9 cellular contexts compared by ENCODE assay signal in the genomic region with DNA sequence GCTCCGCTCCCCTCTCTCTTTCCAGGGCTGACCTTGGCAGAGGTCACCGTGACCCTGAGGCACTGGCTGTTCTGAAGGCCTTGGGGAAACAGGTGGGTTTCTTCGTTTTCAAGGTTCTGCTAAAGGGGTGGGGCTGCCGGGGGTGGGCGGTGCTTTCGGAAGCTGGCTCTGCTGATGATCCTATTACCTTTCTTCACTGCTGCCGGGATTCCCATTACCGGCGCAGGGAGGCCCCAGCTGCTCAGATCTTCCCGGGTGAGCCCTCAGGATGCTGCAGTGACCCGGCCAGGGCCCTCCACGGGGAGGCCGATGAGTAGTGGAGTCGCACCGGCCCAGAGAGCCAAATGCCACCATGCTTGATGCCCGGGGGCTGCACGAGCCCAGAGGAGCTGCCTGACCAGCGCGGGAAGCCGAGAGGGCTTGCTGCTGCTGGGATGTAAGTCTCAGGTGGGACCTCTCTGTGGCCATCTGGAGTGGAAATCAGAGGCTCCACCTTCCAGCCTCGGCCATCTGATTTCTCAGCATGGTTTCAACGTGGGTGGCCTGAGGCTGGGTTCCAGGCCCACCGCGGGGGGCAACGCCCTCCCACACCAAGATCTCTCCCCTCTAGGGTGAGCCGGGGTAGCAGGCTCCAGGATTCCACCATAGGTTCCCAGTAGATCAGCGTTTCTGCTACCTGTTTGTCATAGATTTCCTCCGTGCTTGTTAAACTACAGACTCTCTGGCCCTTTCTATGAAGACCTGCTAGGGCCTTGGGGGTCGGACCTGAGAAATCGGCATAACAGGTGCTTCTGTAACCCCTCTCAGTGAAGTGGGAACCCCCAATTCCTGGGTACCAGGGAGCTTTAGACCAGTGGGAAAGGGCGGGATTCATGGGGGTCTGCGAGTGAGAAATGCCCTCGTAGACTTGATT. TPM values are rescaled to one million over a fixed set of nuclear protein-coding genes. Genes with fewer than 3 reads are reported as not detected.
DNase-seq lines count a peak whose midpoint lies in the region; ATAC-seq and TF ChIP-seq lines count a peak whose summit lies in the region.
"Had no signal": no experiment of that assay in that cellular context is flagged by ENCODE, and none has a peak within 500 bp of the region (broad histone marks: within the 10 kb centered on the region; RNA-seq: fewer than 3 reads in every experiment).

No MANE protein-coding gene starts in this region.

- H3K4me3 ChIP-seq in fibroblast of pulmonary artery (replicated peaks; ENCODE audit: low read depth, low read length) (peak overlapping the region; percentile 55), gastrocnemius medialis (peak overlapping the region in 3 of 4 donors; percentile 57 to 61 (median 57))

- H3K4me3 Mint-ChIP-seq in HFFc6: peak overlapping the region; percentile 82
- peak overlapping the region; percentile 87 for H3K4me3 Mint-ChIP-seq in T-helper 17 cell

- in situ Hi-C loops in gastrocnemius medialis (cut with MboI; ENCODE audit: low sequenced_read_pairs in 4 of 4): no loop called here

- H3K27me3 ChIP-seq in gastrocnemius medialis: peaks cover 8 to 18% (median 10%) of the 10 kb centered on the region in 3 donors
- H3K27me3 ChIP-seq: testis had no signal

- TF ChIP-seq CTCF in HFFc6 (IDR thresholded peaks at IDR 0.05) (no peak), fibroblast of pulmonary artery (IDR thresholded peaks at IDR 0.05; ENCODE audit: low read length, missing control alignments) (no peak), gastrocnemius medialis (IDR thresholded peaks at IDR 0.05 in 4 of 5, conservative IDR thresholded peaks at IDR 0.05 in 1 of 5) (no peak)

- intact Hi-C loops in gastrocnemius medialis (cut with DNase I; ENCODE audit: low total_unique reads): loop anchor here (5.0 kb wide), 1 partner anchor 113 kb away; no protein-coding TSS in a partner anchor

- H3K9me3 Mint-ChIP-seq in HFFc6: no peaks in the 10 kb centered on the region

- H3K36me3 ChIP-seq in gastrocnemius medialis: no peaks in the 10 kb centered on the region

- peaks cover 23% of the 10 kb centered on the region for H3K4me1 Mint-ChIP-seq in HFFc6 (ENCODE audit: low read depth)
- H3K4me1 Mint-ChIP-seq in T-helper 17 cell: peaks cover 24% of the 10 kb centered on the region

- ATAC-seq in T-helper 17 cell (no peak), gastrocnemius medialis (no peak), HG03378 (IDR thresholded peaks at IDR 0.05; ENCODE audit: unreplicated experiment) (no peak)

- H3K36me3 Mint-ChIP-seq in HFFc6 (ENCODE audit: low read depth) (no peaks in the 10 kb centered on the region), T-helper 17 cell (ENCODE audit: low read depth) (no peaks in the 10 kb centered on the region)

- H3K4me1 ChIP-seq in gastrocnemius medialis: peaks cover 0 to 13% of the 10 kb centered on the region in 2 donors

- H3K9me3 ChIP-seq in T-helper 17 cell (ENCODE audit: control insufficient read depth, low read length, poor library complexity, severe bottlenecking) (no peaks in the 10 kb centered on the region), gastrocnemius medialis (no peaks in the 10 kb centered on the region)
- H3K9me3 ChIP-seq: testis had no signal

- no peak for DNase-seq in HFFc6
- no peak for DNase-seq in T-helper 17 cell
- no peak for DNase-seq in fibroblast of pulmonary artery (ENCODE audit: low read depth)
- DNase-seq in gastrocnemius medialis: no peak
- no peak for DNase-seq in kidney tubule cell (ENCODE audit: low spot score)
- DNase-seq in NK-92 treated with Interleukin-12 subunit alpha and Interleukin-12 subunit beta, amount 100 ng/mL, for 24 hours (lab: John Stamatoyannopoulos, UW): no peak
- DNase-seq in NCI-H2107 treated with DMSO at 0.1 percent for 48 hours (lab: John Stamatoyannopoulos, UW; ENCODE audit: unreplicated experiment): no peak
- DNase-seq: testis had no signal

- H3K27me3 Mint-ChIP-seq in HFFc6 (ENCODE audit: insufficient read depth) (peaks cover 4% of the 10 kb centered on the region), T-helper 17 cell (no peaks in the 10 kb centered on the region)

- peak overlapping the region; percentile 83 for H3K27ac Mint-ChIP-seq in HFFc6
- peak overlapping the region; percentile 37 for H3K27ac Mint-ChIP-seq in T-helper 17 cell

- no peak for TF ChIP-seq POLR2A in gastrocnemius medialis (IDR thresholded peaks at IDR 0.05)

- no peak overlapping the region for H3K27ac ChIP-seq in gastrocnemius medialis
- H3K27ac ChIP-seq: testis had no signal

RNA-seq across cellular contexts. Expression of gene ADCY7, which starts 21.6 kb away (rescaled TPM):
- total RNA-seq in HFFc6 (2021; fragmentation: NEBNext Ultra II Directional; extraction: Animal tissue kit (Norgen Biotek cat#: 25700)): 10 to 100 TPM; 32.7 to 48.1 (median 41.9) TPM
- 100 to 1,000 TPM; 187 to 203 TPM for total RNA-seq in T-helper 17 cell
- total RNA-seq in gastrocnemius medialis: 1 to 10 TPM in 3 of 4 donors, under 1 TPM in 1; 0.90 to 7.3 (median 2.6) TPM

Comparison
In these comparisons a context has a peak if more than half of its experiments do, and no peak if none do; other contexts are left out.
1. RNA of gene ADCY7, which starts 21.6 kb away (total RNA-seq): 187 to 203 TPM in T-helper 17 cell and 32.7 to 48.1 TPM in HFFc6; 0.90 to 7.3 TPM in gastrocnemius medialis; every median in the first group is over 4 times any median in the second.